Comparison of ENCODE assay signal across 9 cellular contexts in genomic region chr6:135922170-135922569, GRCh38.
A peak's percentile ranks its signal among the peaks of the same experiment; 100 is the strongest.
DNase-seq lines count a peak whose midpoint lies in the region; TF ChIP-seq lines count a peak whose summit lies in the region.
"Had no signal": no experiment of that assay in that cellular context is flagged by ENCODE, and none has a peak within 500 bp of the region (broad histone marks: within the 10 kb centered on the region; RNA-seq: fewer than 3 reads in every experiment).

No MANE protein-coding gene starts in this region.

- peaks cover 24% of the 10 kb centered on the region for H3K4me1 ChIP-seq in left ventricle myocardium inferior
- peaks cover 0 to 31% (median 10%) of the 10 kb centered on the region in 4 donors for H3K4me1 ChIP-seq in tibial artery

- peak; percentile 13 for DNase-seq in SIG-M5 treated with dmso at 0.1 percent for 504 hours (lab: John Stamatoyannopoulos, UW; ENCODE audit: unreplicated experiment)
- no peak for DNase-seq in SIG-M5 (lab: John Stamatoyannopoulos, UW)
- peak; percentile 22 for DNase-seq in SK-MEL-5 (ENCODE audit: low read depth, low spot score)
- DNase-seq in left ventricle myocardium inferior: no peak
- peak; percentile 35 to 70 for DNase-seq in tibial artery
- DNase-seq in stimulated activated CD4-positive, alpha-beta T cell treated with anti-CD3 and anti-CD28 coated beads, Interleukin-15, amount 100 ng/mL, for 24 hours: no peak
- no peak for DNase-seq in HT-29 (ENCODE audit: low spot score)
- no peak for DNase-seq in SHP77 (lab: John Stamatoyannopoulos, UW)
- DNase-seq: CD4-positive, CD25-positive, alpha-beta regulatory T cell had no signal

- H3K27ac ChIP-seq in left ventricle myocardium inferior (replicated peaks) (peak overlapping the region; percentile 66), tibial artery (peak overlapping the region; percentile 39 to 54)

- H3K27me3 ChIP-seq in left ventricle myocardium inferior (ENCODE audit: low read depth): no peaks in the 10 kb centered on the region
- no peaks in the 10 kb centered on the region for H3K27me3 ChIP-seq in tibial artery

- in situ Hi-C loops in SK-MEL-5 (cut with HindIII; ENCODE audit: low pct_unique_long_range_greater_than_20kb, low sequenced_read_pairs): no loop called here

- H3K9me3 ChIP-seq in left ventricle myocardium inferior (replicated peaks) (no peaks in the 10 kb centered on the region), tibial artery (no peaks in the 10 kb centered on the region)

- no peak for TF ChIP-seq CTCF in left ventricle myocardium inferior (IDR thresholded peaks at IDR 0.05; ENCODE audit: borderline replicate concordance)
- no peak for TF ChIP-seq CTCF in tibial artery (IDR thresholded peaks at IDR 0.05)

- H3K36me3 ChIP-seq in left ventricle myocardium inferior (no peaks in the 10 kb centered on the region), tibial artery (no peaks in the 10 kb centered on the region)

- H3K4me3 ChIP-seq in left ventricle myocardium inferior (no peak overlapping the region), tibial artery (no peak overlapping the region)

- intact Hi-C loops in left ventricle myocardium inferior (cut with micrococcal nuclease): no loop called here
- intact Hi-C loops in tibial artery (cut with DNase I; ENCODE audit: low total_unique reads): no loop called here

Comparison
In these comparisons a context has a peak if more than half of its experiments do, and no peak if none do; other contexts are left out.
1. DNase-seq: peak in SIG-M5 treated with dmso at 0.1 percent for 504 hours (single experiment), SK-MEL-5 (single experiment) and tibial artery (2 of 2); none in SIG-M5 (single experiment), left ventricle myocardium inferior (single experiment), stimulated activated CD4-positive, alpha-beta T cell treated with anti-CD3 and anti-CD28 coated beads, Interleukin-15, amount 100 ng/mL, for 24 hours (single experiment), HT-29 (single experiment) and SHP77 (0 of 2).